Comparison of ENCODE assay signal across 7 cellular contexts in genomic region chr9:70498866-70499265, GRCh38.
"Had no signal": no experiment of that assay in that cellular context is flagged by ENCODE, and none has a peak within 500 bp of the region (broad histone marks: within the 10 kb centered on the region; RNA-seq: fewer than 3 reads in every experiment).

No MANE protein-coding gene starts in this region.

- H3K4me3 ChIP-seq: HAP-1, K562 had no signal

- H3K4me1 ChIP-seq: HAP-1 had no signal

- H3K36me3 ChIP-seq: HAP-1 had no signal

- H3K9me3 ChIP-seq: HAP-1 had no signal

- H3K9me3 Mint-ChIP-seq: HFFc6 had no signal

- ATAC-seq: HCT116, K562 had no signal

- DNase-seq: GOT3, H7, HFFc6, IMR-90 had no signal

- H3K27ac Mint-ChIP-seq: HFFc6 had no signal

- H3K4me3 Mint-ChIP-seq: HFFc6 had no signal
